8 cellular contexts compared by ENCODE assay signal in genomic region chr14:24441904-24442239, GRCh38. TPM values are rescaled to one million over a fixed set of nuclear protein-coding genes. Genes with fewer than 3 reads are reported as not detected.
DNase-seq lines count a peak whose midpoint lies in the region; TF ChIP-seq lines count a peak whose summit lies in the region.

No MANE protein-coding gene starts in this region.

- H3K4me3 ChIP-seq in SJSA1: peak overlapping the region; percentile 54

- no peak overlapping the region for H4K8ac ChIP-seq in H9 (replicated peaks; ENCODE audit: insufficient read length, low read depth, low read length)

- no peaks in the 10 kb centered on the region for H3K27me3 ChIP-seq in H9 (ENCODE audit: insufficient read depth, low read length)
- H3K27me3 ChIP-seq in SJSA1 (replicated peaks): no peaks in the 10 kb centered on the region

- no peaks in the 10 kb centered on the region; the same call in 1 of the 2 replicates for H3K27me3 Mint-ChIP-seq in H9 (ENCODE audit: low read depth)

- H3K18ac ChIP-seq in H9 (ENCODE audit: insufficient read length, low read depth, low read length): no peak overlapping the region

- no peak overlapping the region for H2AK5ac ChIP-seq in H9 (ENCODE audit: insufficient read length, low read length)

- H4K5ac ChIP-seq in H9 (ENCODE audit: insufficient read length, low read depth, low read length): no peak overlapping the region

- H4K20me1 ChIP-seq in H9 (ENCODE audit: control insufficient read depth, insufficient read depth, insufficient read length): no peaks in the 10 kb centered on the region

- H3K9me3 ChIP-seq in H9 (ENCODE audit: control insufficient read depth, low read depth, low read length) (no peaks in the 10 kb centered on the region), SJSA1 (replicated peaks) (no peaks in the 10 kb centered on the region)

- no peak overlapping the region for H3K56ac ChIP-seq in H9 (ENCODE audit: insufficient read length, low read depth, low read length)

- H3K4me1 ChIP-seq in H9 (ENCODE audit: insufficient read depth, low read length): no peaks in the 10 kb centered on the region
- H3K4me1 ChIP-seq in SJSA1 (replicated peaks): peaks cover 3% of the 10 kb centered on the region; the same call in 1 of the 2 replicates

- WGBS in H9 (ENCODE audit: extremely low coverage, insufficient read length, low lambda C conversion rate): no CpG with 5 or more reads among the region's 12 CpGs

- no peak overlapping the region for H3K23ac ChIP-seq in H9 (ENCODE audit: insufficient read length, low read depth, low read length)

- no peak overlapping the region for H2BK5ac ChIP-seq in H9 (ENCODE audit: insufficient read length, low read length)

- H3K36me3 Mint-ChIP-seq in H9 (ENCODE audit: insufficient read depth in 1 of 3, low read depth in 3 of 3): peaks cover 19 to 44% (median 41%) of the 10 kb centered on the region in 3 experiments

- H2BK120ac ChIP-seq in H9 (ENCODE audit: low read depth, low read length, poor library complexity, severe bottlenecking): no peak overlapping the region

- peaks cover 13 to 15% of the 10 kb centered on the region in 2 experiments for H3K4me1 Mint-ChIP-seq in H9

- peak overlapping the region; percentile 90 to 91 for H3K4me3 Mint-ChIP-seq in H9

- no peaks in the 10 kb centered on the region for H3K79me2 ChIP-seq in H9 (ENCODE audit: insufficient read depth, low read length)

- no peak overlapping the region for H2BK20ac ChIP-seq in H9 (ENCODE audit: low read depth, low read length, poor library complexity, severe bottlenecking)

- H3K4ac ChIP-seq in H9 (ENCODE audit: low read depth, low read length): no peak overlapping the region

- peaks cover 10% of the 10 kb centered on the region for H3K23me2 ChIP-seq in H9 (ENCODE audit: insufficient read length, low read depth, low read length, poor library complexity, severe bottlenecking)

- no peak overlapping the region for H2BK15ac ChIP-seq in H9 (ENCODE audit: low read depth, low read length)

- H3K27ac ChIP-seq in H9 (ENCODE audit: insufficient read length, low read depth, low read length) (no peak overlapping the region), SJSA1 (peak overlapping the region; percentile 97)

- H2AFZ ChIP-seq in H9 (ENCODE audit: low read length): no peak overlapping the region

- no peak overlapping the region for H4K91ac ChIP-seq in H9 (ENCODE audit: insufficient read length, low read depth, low read length)

- DNase-seq in A172 (ENCODE audit: low spot score) (peak; percentile 61), H9 (no peak), SJSA1 (ENCODE audit: low read depth in 1 of 2, low spot score in 2 of 2) (no peak), fibroblast of peridontal ligament (ENCODE audit: extremely low read depth) (peak; percentile 49), renal cortical epithelial cell (ENCODE audit: low read depth) (peak; percentile 40), GM10266 (ENCODE audit: extremely low spot score) (no peak), NCI-H2081 (lab: John Stamatoyannopoulos, UW) (no peak), NOMO-1 treated with dmso at 0.1 percent for 144 hours (lab: John Stamatoyannopoulos, UW; ENCODE audit: unreplicated experiment) (no peak)

- H3K14ac ChIP-seq in H9 (ENCODE audit: insufficient read depth, low read length): peak overlapping the region; percentile 55; the same call in 1 of the 2 replicates

- TF ChIP-seq CTCF in H9 (conservative IDR thresholded peaks at IDR 0.05): no peak
- TF ChIP-seq CTCF in GM10266 (IDR thresholded peaks at IDR 0.05; ENCODE audit: control insufficient read depth, insufficient read depth, low read depth, missing control alignments): no peak

- H2BK12ac ChIP-seq in H9 (ENCODE audit: insufficient read length, low read depth, low read length): no peak overlapping the region

- peaks cover 44% of the 10 kb centered on the region for H3K36me3 ChIP-seq in SJSA1

- H3K27ac Mint-ChIP-seq in H9: peak overlapping the region; percentile 50 to 100 (median 99); a peak in 6 of 7 replicates

- no peak overlapping the region for H3T11ph ChIP-seq in H9 (ENCODE audit: low read length)

- no peaks in the 10 kb centered on the region; a peak in 1 of 5 replicates for H3K9me3 Mint-ChIP-seq in H9

- H3K79me1 ChIP-seq in H9 (ENCODE audit: insufficient read depth, low read depth, low read length, poor library complexity, severe bottlenecking): peaks cover 2% of the 10 kb centered on the region

- peak overlapping the region; percentile 69 for H3K4me2 ChIP-seq in H9 (ENCODE audit: insufficient read depth, insufficient read length, low read length)

- peak overlapping the region; percentile 70 for H3K9ac ChIP-seq in H9 (ENCODE audit: extremely low read depth, insufficient read length, low read length)

RNA-seq across cellular contexts. Expression of gene SDR39U1, which starts 0.7 kb away (rescaled TPM):
- 3.3 and 4.0 TPM in 2 replicates for total RNA-seq in A172 (2014; rRNA removed; shearing (Covaris generic))
- 56.2 and 65.0 TPM in 2 replicates for total RNA-seq in H9 (2021)
- 7.9 and 8.2 TPM in 2 replicates for total RNA-seq in SJSA1 (2014; rRNA removed; shearing (Covaris generic))
- 6.4 and 10.4 TPM in 2 replicates for total RNA-seq in renal cortical epithelial cell

RNA-seq across cellular contexts. Expression of gene KHNYN, which starts 12.1 kb away (rescaled TPM):
- 15.4 and 19.5 TPM in 2 replicates for total RNA-seq in A172 (2014; rRNA removed; shearing (Covaris generic))
- 30.0 and 31.3 TPM in 2 replicates for total RNA-seq in H9 (2021)
- total RNA-seq in SJSA1 (2014; rRNA removed; shearing (Covaris generic)): 12.5 and 25.1 TPM in 2 replicates
- total RNA-seq in renal cortical epithelial cell: 48.5 and 59.9 TPM in 2 replicates

RNA-seq across cellular contexts. Expression of gene CBLN3, which starts 12.4 kb away (rescaled TPM):
- total RNA-seq in A172 (2014; rRNA removed; shearing (Covaris generic)): 0.17 TPM in 1 of 2 replicates, not detected in the other
- total RNA-seq in H9 (2021) (0.39 and 0.44 TPM in 2 replicates), renal cortical epithelial cell (0.52 and 1.2 TPM in 2 replicates)
- total RNA-seq in SJSA1 (2014; rRNA removed; shearing (Covaris generic)): 0.84 and 3.1 TPM in 2 replicates

RNA-seq across cellular contexts. Expression of gene NYNRIN, which starts 43.1 kb away (rescaled TPM):
- 0.12 and 0.69 TPM in 2 replicates for total RNA-seq in A172 (2014; rRNA removed; shearing (Covaris generic))
- 18.1 and 18.7 TPM in 2 replicates for total RNA-seq in H9 (2021)
- 0.87 and 1.2 TPM in 2 replicates for total RNA-seq in SJSA1 (2014; rRNA removed; shearing (Covaris generic))
- total RNA-seq in renal cortical epithelial cell: 2.4 and 4.3 TPM in 2 replicates

Comparison
In these comparisons a context has a peak if more than half of its experiments do, and no peak if none do; other contexts are left out.
1. DNase-seq: peak in A172 (single experiment), fibroblast of peridontal ligament (single experiment) and renal cortical epithelial cell (single experiment); none in H9 (single experiment), SJSA1 (0 of 2), GM10266 (single experiment), NCI-H2081 (0 of 2) and NOMO-1 treated with dmso at 0.1 percent for 144 hours (single experiment).